In genomic region chr1:58652351-58653184, GRCh38 we compare ENCODE assay signal across 8 cellular contexts. TPM values are rescaled to one million over a fixed set of nuclear protein-coding genes. Genes with fewer than 3 reads are reported as not detected.
DNase-seq lines count a peak whose midpoint lies in the region; ATAC-seq, FAIRE-seq and TF ChIP-seq lines count a peak whose summit lies in the region.

No MANE protein-coding gene starts in this region.

- H3K36me3 ChIP-seq in small intestine (ENCODE audit: control insufficient read depth in 2 of 2, insufficient read depth in 2 of 2, low read length in 2 of 2), result peaks cover 3 to 12% of the 10 kb centered on the region in 2 donors

- H3K27me3 ChIP-seq in small intestine (ENCODE audit: control insufficient read depth in 2 of 2, insufficient read depth in 2 of 2, low read length in 2 of 2), result no peaks in the 10 kb centered on the region

- no peaks in the 10 kb centered on the region for H3K9me3 ChIP-seq in small intestine (ENCODE audit: control insufficient read depth, low read depth)

- peak; percentile 30 for DNase-seq in GM12891 (ENCODE audit: insufficient read length, low spot score)
- DNase-seq in NCI-H1436 treated with DMSO at 0.1 percent for 48 hours (lab: John Stamatoyannopoulos, UW), result peak; percentile 11
- DNase-seq in SW480 (ENCODE audit: low spot score), result peak; percentile 74
- DNase-seq in astrocyte of the hippocampus (ENCODE audit: low read depth, low spot score), result peak; percentile 88
- peak; percentile 60 to 92 for DNase-seq in hippocampal formation (lab: John Stamatoyannopoulos, UW)
- DNase-seq in small intestine, result peak; percentile 68

- H3K4me3 ChIP-seq in small intestine (ENCODE audit: low read depth in 1 of 2, low read length in 2 of 2), result no peak overlapping the region

- peaks cover 0 to 4% of the 10 kb centered on the region in 2 donors for H3K4me1 ChIP-seq in small intestine (ENCODE audit: control insufficient read depth in 2 of 2, insufficient read depth in 1 of 2, low read depth in 1 of 2, low read length in 1 of 2)

- TF ChIP-seq CTCF in 22Rv1 (IDR thresholded peaks at IDR 0.05), result peak; percentile 93

- H3K27ac ChIP-seq in 22Rv1 (no peak overlapping the region), small intestine (ENCODE audit: low read depth in 1 of 2, low read length in 1 of 2) (no peak overlapping the region)

- FAIRE-seq in GM12891 (lab: Jason Lieb, UNC) (peak; percentile 98), small intestine (lab: Jason Lieb, UNC) (no peak)

- 45 to 46% (median 46%) methylated on average over 8 of the region's 8 CpGs for whole genome bisulfite sequencing in small intestine, 3 donors

- peak; percentile 92 for ATAC-seq in HG02798 (IDR thresholded peaks at IDR 0.05; ENCODE audit: poor library complexity, unreplicated experiment)

- TF ChIP-seq POLR2A in GM12891 (IDR thresholded peaks at IDR 0.05; ENCODE audit: low read depth, low read length), result no peak

TF ChIP-seq in GM12891, 5 proteins besides CTCF, POLR2A, EP300 and RAD21:
- TF ChIP-seq SPI1 (IDR thresholded peaks at IDR 0.05; ENCODE audit: low read depth, low read length) (no peak), PAX5 (IDR thresholded peaks at IDR 0.05; ENCODE audit: insufficient read depth, low read length, severe bottlenecking) (no peak), POU2F2 (IDR thresholded peaks at IDR 0.05; ENCODE audit: low read depth, low read length) (0 out of 2 replicates have a peak, but pooled peaks have one; percentile 17)

RNA-seq across cellular contexts. Expression of gene MYSM1, which starts 47.3 kb away (rescaled TPM):
- 11.3 TPM for polyA plus RNA-seq in GM12891 (2012; ENCODE audit: low read depth, missing spikeins)
- polyA plus RNA-seq in small intestine, result 1 to 10 TPM; 5.1 to 9.8 (median 7.7) TPM

Comparison
In these comparisons a context has a peak if more than half of its experiments do, and no peak if none do; other contexts are left out.
1. DNase-seq: peak in every context shown above with its lines; median percentile 88 in astrocyte of the hippocampus; 76 in hippocampal formation; 74 in SW480; 68 in small intestine; 30 in GM12891; 11 in NCI-H1436 treated with DMSO at 0.1 percent for 48 hours.